9 cellular contexts compared by ENCODE assay signal in genomic region chr5:123367739-123368138, GRCh38. TPM values are rescaled to one million over a fixed set of nuclear protein-coding genes. Genes with fewer than 3 reads are reported as not detected.
DNase-seq lines count a peak whose midpoint lies in the region; ATAC-seq and TF ChIP-seq lines count a peak whose summit lies in the region.
"Had no signal": no experiment of that assay in that cellular context is flagged by ENCODE, and none has a peak within 500 bp of the region (broad histone marks: within the 10 kb centered on the region; RNA-seq: fewer than 3 reads in every experiment).

No MANE protein-coding gene starts in this region.

- ATAC-seq in SK-N-SH treated with all-trans-retinoic acid at 6 μM for 48 hours, result no peak
- no peak for ATAC-seq in GM18873 (IDR thresholded peaks at IDR 0.05; ENCODE audit: low FRiP score, unreplicated experiment)

- peak; percentile 61 for TF ChIP-seq CTCF in SK-N-SH (IDR thresholded peaks at IDR 0.05)
- peak; percentile 62; the same call in 1 of the 2 replicates for TF ChIP-seq CTCF in PC-9 (conservative IDR thresholded peaks at IDR 0.05)
- peak; percentile 41 to 50 for TF ChIP-seq CTCF in tibial artery (IDR thresholded peaks at IDR 0.05)

- H3K4me3 Mint-ChIP-seq in CD8-positive, alpha-beta memory T cell, result no peak overlapping the region

- H3K4me1 ChIP-seq in SK-N-SH (ENCODE audit: control insufficient read depth in 1 of 2, insufficient read depth in 2 of 2, low read depth in 1 of 2, low read length in 1 of 2) (no peaks in the 10 kb centered on the region), PC-9 (replicated peaks; ENCODE audit: insufficient read depth) (no peaks in the 10 kb centered on the region), tibial artery (peaks cover 0 to 43% (median 11%) of the 10 kb centered on the region in 4 donors)
- no peaks in the 10 kb centered on the region for H3K4me1 ChIP-seq in CD8-positive, alpha-beta memory T cell (ENCODE audit: insufficient read depth, low read length)

- no peaks in the 10 kb centered on the region for H3K9me3 Mint-ChIP-seq in CD8-positive, alpha-beta memory T cell
- H3K9me3 Mint-ChIP-seq: activated T-helper 2 cell treated with anti-CD3 and anti-CD28 coated beads, Interferon-gamma antibody, Interleukin-2, Interleukin-4, amounts not matched to agents 10 μg/mL and 5 μg/mL and 100 μg/mL, durations not matched to agents 14 hours and 24 hours and 36 hours had no signal

- 93% methylated on average over 1 of the region's 1 CpG for WGBS in SK-N-SH (ENCODE audit: low lambda C conversion rate)

- DNase-seq in SK-N-SH, result no peak
- DNase-seq in PC-9, result no peak
- peak; percentile 55 for DNase-seq in fibroblast of peridontal ligament (ENCODE audit: extremely low read depth)
- no peak for DNase-seq in tibial artery
- DNase-seq in CD8-positive, alpha-beta memory T cell, result no peak
- no peak for DNase-seq in NK-92 (lab: John Stamatoyannopoulos, UW; ENCODE audit: unreplicated experiment)

- H3K27me3 Mint-ChIP-seq in CD8-positive, alpha-beta memory T cell, result no peaks in the 10 kb centered on the region

- peaks cover 5 to 74% (median 38%) of the 10 kb centered on the region in 3 donors for H3K36me3 Mint-ChIP-seq in CD8-positive, alpha-beta memory T cell

- H2AFZ ChIP-seq in SK-N-SH (ENCODE audit: low read depth) (no peak overlapping the region), PC-9 (no peak overlapping the region)

- H3K9me3 ChIP-seq in SK-N-SH (no peaks in the 10 kb centered on the region), PC-9 (ENCODE audit: insufficient read depth, low read depth) (no peaks in the 10 kb centered on the region), tibial artery (no peaks in the 10 kb centered on the region)
- no peaks in the 10 kb centered on the region for H3K9me3 ChIP-seq in CD8-positive, alpha-beta memory T cell (ENCODE audit: low read length)

- peaks cover 7 to 18% (median 9%) of the 10 kb centered on the region in 3 donors for H3K4me1 Mint-ChIP-seq in CD8-positive, alpha-beta memory T cell

- H3K9ac ChIP-seq in SK-N-SH, result no peak overlapping the region

- H3K27ac ChIP-seq in SK-N-SH (ENCODE audit: low read depth in 2 of 2, low read length in 1 of 2) (no peak overlapping the region), PC-9 (no peak overlapping the region), tibial artery (no peak overlapping the region)
- H3K27ac ChIP-seq in CD8-positive, alpha-beta memory T cell (ENCODE audit: low read depth, low read length), result no peak overlapping the region

- TF ChIP-seq EP300 in SK-N-SH (IDR thresholded peaks at IDR 0.05; ENCODE audit: borderline replicate concordance in 1 of 2, low read depth in 1 of 2, low read length in 1 of 2), result no peak

- peaks cover 5% of the 10 kb centered on the region for H3F3A ChIP-seq in SK-N-SH (replicated peaks; ENCODE audit: insufficient read depth)
- H3F3A ChIP-seq in PC-9 (ENCODE audit: insufficient read depth, low read depth), result no peaks in the 10 kb centered on the region

- H3K27ac Mint-ChIP-seq in CD8-positive, alpha-beta memory T cell, result no peak overlapping the region
- H3K27ac Mint-ChIP-seq: activated T-helper 2 cell treated with anti-CD3 and anti-CD28 coated beads, Interferon-gamma antibody, Interleukin-2, Interleukin-4, amounts not matched to agents 10 μg/mL and 5 μg/mL and 100 μg/mL, durations not matched to agents 14 hours and 24 hours and 36 hours had no signal

- peak; percentile 38; the same call in 1 of the 2 replicates for TF ChIP-seq RAD21 in SK-N-SH (IDR thresholded peaks at IDR 0.05; ENCODE audit: low read length)

- H3K36me3 ChIP-seq in SK-N-SH (replicated peaks in 1 of 2; ENCODE audit: control insufficient read depth in 1 of 2, insufficient read depth in 2 of 2, low read length in 1 of 2) (peaks cover 29% of the 10 kb centered on the region in 2 experiments), PC-9 (ENCODE audit: low read depth) (peaks cover 18% of the 10 kb centered on the region; the same call in 1 of the 2 replicates), tibial artery (peaks cover 0 to 14% (median 0%) of the 10 kb centered on the region in 3 donors)
- no peaks in the 10 kb centered on the region for H3K36me3 ChIP-seq in CD8-positive, alpha-beta memory T cell (ENCODE audit: insufficient read depth, low read length)

- BruUV-seq in PC-9 (replicated peaks; lab: Mats Ljungman, UMichigan), result no TSS peak

- H3K4me3 ChIP-seq in SK-N-SH (ENCODE audit: low read depth in 2 of 2, low read length in 1 of 2) (no peak overlapping the region), PC-9 (no peak overlapping the region), tibial artery (no peak overlapping the region)
- H3K4me3 ChIP-seq in CD8-positive, alpha-beta memory T cell (ENCODE audit: low read length), result no peak overlapping the region

- intact Hi-C loops in PC-9 (cut with micrococcal nuclease; ENCODE audit: unreplicated experiment) (loop anchor here (5.0 to 10.0 kb wide), 3 partner anchors 663 to 1173 kb away; no protein-coding TSS in a partner anchor), tibial artery (cut with DNase I; ENCODE audit: low total_unique reads) (loop anchor here (10.0 kb wide), 1 partner anchor 333 kb away; the partner anchor contains the start of gene PPIC)

- H3K79me2 ChIP-seq in SK-N-SH (ENCODE audit: insufficient read depth), result no peaks in the 10 kb centered on the region
- H3K79me2 ChIP-seq in PC-9 (ENCODE audit: low read depth), result no peaks in the 10 kb centered on the region

- no peak overlapping the region for H3K4me2 ChIP-seq in SK-N-SH
- no peak overlapping the region for H3K4me2 ChIP-seq in PC-9

- H4K20me1 ChIP-seq in SK-N-SH (ENCODE audit: insufficient read depth) (no peaks in the 10 kb centered on the region), PC-9 (ENCODE audit: insufficient read depth) (no peaks in the 10 kb centered on the region; the same call in 1 of the 2 replicates)

- POLR2A ChIA-PET in SK-N-SH (lab: Yijun Ruan, JAX), result no interaction called here
- POLR2A ChIA-PET in PC-9 (lab: Charles Lee; ENCODE audit: unreplicated experiment), result no interaction called here
- POLR2A ChIA-PET in CD8-positive, alpha-beta memory T cell (lab: Charles Lee), result no interaction called here

- CTCF ChIA-PET in SK-N-SH (lab: Yijun Ruan, JAX) (interaction anchor here (0.7 to 1.7 kb wide), 17 partner anchors 8 to 952 kb away, joined by 3 to 6 read pairs (median 3); no protein-coding TSS in a partner anchor), PC-9 (lab: Charles Lee) (interaction anchor here (1.2 kb wide), 1 partner anchor 851 kb away, joined by 3 read pairs; no protein-coding TSS in a partner anchor)
- CTCF ChIA-PET in CD8-positive, alpha-beta memory T cell (lab: Charles Lee), result interaction anchor here (0.6 kb wide), 1 partner anchor 1401 kb away, joined by 3 read pairs; no protein-coding TSS in a partner anchor

- H3K27me3 ChIP-seq in SK-N-SH (ENCODE audit: insufficient read depth) (no peaks in the 10 kb centered on the region), PC-9 (ENCODE audit: insufficient read depth, low read depth) (no peaks in the 10 kb centered on the region), tibial artery (no peaks in the 10 kb centered on the region)
- no peaks in the 10 kb centered on the region for H3K27me3 ChIP-seq in CD8-positive, alpha-beta memory T cell (ENCODE audit: insufficient read depth, low read length, poor library complexity, severe bottlenecking)

- H3K9me2 ChIP-seq in SK-N-SH (no peaks in the 10 kb centered on the region; the same call in 1 of the 2 replicates), PC-9 (ENCODE audit: insufficient read depth) (no peaks in the 10 kb centered on the region)

TF ChIP-seq in SK-N-SH, 30 proteins besides CTCF, POLR2A, EP300 and RAD21:
- TF ChIP-seq USF2 (IDR thresholded peaks at IDR 0.05; ENCODE audit: borderline replicate concordance, low read depth, low read length) (no peak), JUND (IDR thresholded peaks at IDR 0.05) (no peak), RCOR1 (IDR thresholded peaks at IDR 0.05; ENCODE audit: low read length) (no peak), SMC3 (IDR thresholded peaks at IDR 0.05; ENCODE audit: low read depth, low read length) (0 out of 2 replicates have a peak, but pooled peaks have one; percentile 17)
TF ChIP-seq in SK-N-SH: peak in this region for 1.

TF ChIP-seq in SK-N-SH treated with all-trans-retinoic acid at 6 μM for 48 hours, 23 proteins besides CTCF, POLR2A, EP300 and RAD21:
- TF ChIP-seq SNAI2 (CRISPR knock-in tag; IDR thresholded peaks at IDR 0.05), result no peak

RNA-seq across cellular contexts. Expression of gene CEP120, which starts 55.5 kb away (rescaled TPM):
- polyA plus RNA-seq in SK-N-SH (2012; rRNA removed), result 5.0 and 7.0 TPM in 2 replicates
- 6.0 and 6.3 TPM in 2 replicates for polyA plus RNA-seq in SK-N-SH (2012; cell fraction: cytosol; rRNA removed)
- polyA plus RNA-seq in SK-N-SH (2012; cell fraction: nucleus; rRNA removed), result 4.0 and 9.9 TPM in 2 replicates
- total RNA-seq in PC-9 (2021), result 17.1 and 24.5 TPM in 2 replicates
- total RNA-seq in CD8-positive, alpha-beta memory T cell, result 10 to 100 TPM; 23.5 to 25.6 TPM
- polyA plus RNA-seq in CD8-positive, alpha-beta memory T cell, result 31.8 TPM
